ENCODE assay signal across 8 cellular contexts in genomic region chr3:123652346-123652984, GRCh38.
DNase-seq lines count a peak whose midpoint lies in the region; ATAC-seq and TF ChIP-seq lines count a peak whose summit lies in the region.

No MANE protein-coding gene starts in this region.

- no peak for TF ChIP-seq POLR2A in vagina (IDR thresholded peaks at IDR 0.05)

- no peaks in the 10 kb centered on the region for H3K9me3 ChIP-seq in vagina

- H3K27me3 ChIP-seq in vagina, result no peaks in the 10 kb centered on the region

- DNase-seq in EL (peak; percentile 67), NCI-H510A (lab: John Stamatoyannopoulos, UW) (peak; percentile 37), foreskin melanocyte (peak; percentile 71), occipital lobe (lab: John Stamatoyannopoulos, UW) (peak; percentile 70), vagina (ENCODE audit: extremely low spot score in 2 of 2) (no peak)
- DNase-seq in activated CD8-positive, alpha-beta memory T cell treated with anti-CD3 and anti-CD28 coated beads, Interleukin-2, amount 50 U/mL, for 48 hours, result peak; percentile 73

- peaks cover 52% of the 10 kb centered on the region for H3K4me1 ChIP-seq in vagina

- peak overlapping the region; percentile 81 for H3K27ac ChIP-seq in vagina

- TF ChIP-seq CTCF in vagina (IDR thresholded peaks at IDR 0.05), result peak; percentile 72 to 88 (median 79)

- ATAC-seq in HG03025 (IDR thresholded peaks at IDR 0.05; ENCODE audit: low FRiP score, unreplicated experiment), result peak; percentile 59
- ATAC-seq in HG03139 (IDR thresholded peaks at IDR 0.05; ENCODE audit: unreplicated experiment), result no peak

- no peak overlapping the region for H3K4me3 ChIP-seq in vagina

- no peaks in the 10 kb centered on the region for H3K36me3 ChIP-seq in vagina

- intact Hi-C loops in vagina (cut with DNase I), result loop anchor here (5.0 kb wide), 2 partner anchors 50 to 70 kb away; no protein-coding TSS in a partner anchor

Comparison
In these comparisons a context has a peak if more than half of its experiments do, and no peak if none do; other contexts are left out.
1. DNase-seq: peak in EL (single experiment), NCI-H510A (single experiment), activated CD8-positive, alpha-beta memory T cell treated with anti-CD3 and anti-CD28 coated beads, Interleukin-2, amount 50 U/mL, for 48 hours (single experiment), foreskin melanocyte (single experiment) and occipital lobe (single experiment); none in vagina (0 of 2).